In genomic region chr3:131972550-131972949, GRCh38 we compare ENCODE assay signal across 18 cellular contexts.
"Had no signal": no experiment of that assay in that cellular context is flagged by ENCODE, and none has a peak within 500 bp of the region (broad histone marks: within the 10 kb centered on the region; RNA-seq: fewer than 3 reads in every experiment).

No MANE protein-coding gene starts in this region.

- DNase-seq: activated CD4-positive, alpha-beta T cell treated with anti-CD3 and anti-CD28 coated beads, Interleukin-2, amount 10 ng/mL, durations not matched to agents 24 days and 14 days; activated CD4-positive, CD25-positive, alpha-beta regulatory T cell; activated gamma-delta T cell treated with Interleukin-2 at 50 U/mL for 16 hours; body of pancreas; caudate nucleus; dorsolateral prefrontal cortex; foreskin keratinocyte; lower lobe of right lung; natural killer cell; nucleus accumbens; posterior cingulate gyrus; spleen; stimulated activated CD4-positive, alpha-beta T cell treated with anti-CD3 and anti-CD28 coated beads, Interleukin-4, amount 100 ng/mL, for 4 hours; stimulated activated naive B cell treated with anti-CD40 and anti-IgM and Interleukin-4, amounts not matched to agents 10 μg/mL and 1 μg/mL and 100 μg/mL, for 72 hours; T-helper 1 cell; T-helper 9 cell; tibial artery had no signal

- H3K27me3 ChIP-seq: body of pancreas, dorsolateral prefrontal cortex, foreskin keratinocyte, spleen, tibial artery had no signal

- H3K36me3 ChIP-seq: lower lobe of right lung, spleen, tibial artery had no signal

- H3K27ac ChIP-seq: body of pancreas, dorsolateral prefrontal cortex, foreskin keratinocyte, lower lobe of right lung, spleen, tibial artery had no signal

- H3K4me1 ChIP-seq: body of pancreas, foreskin keratinocyte, lower lobe of right lung, spleen had no signal

- H3K4me3 ChIP-seq: body of pancreas, dorsolateral prefrontal cortex, lower lobe of right lung, spleen, tibial artery had no signal

- ATAC-seq: activated naive CD4-positive, alpha-beta T cell treated with anti-CD3 and anti-CD28 coated beads, Interleukin-2, amount 50 U/mL, for 72 hours; body of pancreas; foreskin keratinocyte; lower lobe of right lung; natural killer cell; stimulated activated naive B cell treated with anti-CD40 and anti-IgM and Interleukin-4, amounts not matched to agents 10 μg/mL and 1 μg/mL and 100 μg/mL, for 72 hours had no signal

- H3K9me3 ChIP-seq: body of pancreas, lower lobe of right lung, tibial artery had no signal
